Comparison of ENCODE assay signal across 16 cellular contexts in genomic region chr9:125764198-125764597, GRCh38. TPM values are rescaled to one million over a fixed set of nuclear protein-coding genes. Genes with fewer than 3 reads are reported as not detected.
DNase-seq lines count a peak whose midpoint lies in the region; ATAC-seq, FAIRE-seq and TF ChIP-seq lines count a peak whose summit lies in the region.
"Had no signal": no experiment of that assay in that cellular context is flagged by ENCODE, and none has a peak within 500 bp of the region (broad histone marks: within the 10 kb centered on the region; RNA-seq: fewer than 3 reads in every experiment).

No MANE protein-coding gene starts in this region.

- peak overlapping the region; percentile 17; the same call in 1 of the 2 replicates for H3K4me2 ChIP-seq in GM23338
- peak overlapping the region; percentile 56; the same call in 1 of the 2 replicates for H3K4me2 ChIP-seq in SK-N-SH
- peak overlapping the region; percentile 60 for H3K4me2 ChIP-seq in parathyroid adenoma (ENCODE audit: low read length)
- no peak overlapping the region for H3K4me2 ChIP-seq in trophoblast cell (ENCODE audit: low read length)

- no peak for ATAC-seq in GM23338
- ATAC-seq in activated T-cell treated with anti-CD3 and anti-CD28 coated beads, Interleukin-2, amount 50 U/mL, for 4 hours = no peak
- ATAC-seq: CD8-positive, alpha-beta T cell had no signal

- H3K4me1 Mint-ChIP-seq in GM23338 = peaks cover 60% of the 10 kb centered on the region
- peaks cover 9% of the 10 kb centered on the region for H3K4me1 Mint-ChIP-seq in activated T-cell treated with anti-CD3 and anti-CD28 coated beads, Interleukin-2, amount 50 U/mL, for 4 hours (ENCODE audit: low read depth)

- H3K27me3 Mint-ChIP-seq in GM23338 (ENCODE audit: insufficient read depth, low read depth, poor library complexity) = peaks cover 2% of the 10 kb centered on the region
- no peaks in the 10 kb centered on the region for H3K27me3 Mint-ChIP-seq in activated T-cell treated with anti-CD3 and anti-CD28 coated beads, Interleukin-2, amount 50 U/mL, for 4 hours (ENCODE audit: low read depth)

- H3K4me3 ChIP-seq in GM23338 = no peak overlapping the region
- 0 out of 4 replicates have a peak overlapping the region, but pooled peaks of 1 of the 2 experiments have one; percentile 7 for H3K4me3 ChIP-seq in SK-N-SH (ENCODE audit: low read depth in 2 of 2, low read length in 1 of 2)
- H3K4me3 ChIP-seq in parathyroid adenoma (ENCODE audit: low read depth, low read length) = no peak overlapping the region
- no peak overlapping the region for H3K4me3 ChIP-seq in trophoblast cell (ENCODE audit: low read depth, low read length)
- H3K4me3 ChIP-seq: GM23248 had no signal

- H3K36me3 ChIP-seq in GM23338 (ENCODE audit: insufficient read depth) = no peaks in the 10 kb centered on the region
- peaks cover 23 to 31% of the 10 kb centered on the region in 2 experiments for H3K36me3 ChIP-seq in SK-N-SH (replicated peaks in 1 of 2; ENCODE audit: control insufficient read depth in 1 of 2, insufficient read depth in 2 of 2, low read length in 1 of 2)
- H3K36me3 ChIP-seq in parathyroid adenoma (ENCODE audit: control insufficient read depth, insufficient read depth, low read length) = no peaks in the 10 kb centered on the region
- H3K36me3 ChIP-seq in trophoblast cell (ENCODE audit: control insufficient read depth in 1 of 2, insufficient read depth in 2 of 2, low read length in 2 of 2) = no peaks in the 10 kb centered on the region
- H3K36me3 ChIP-seq: BE2C had no signal

- H3K27ac Mint-ChIP-seq in GM23338 = no peak overlapping the region; the same call in 1 of the 2 replicates
- H3K27ac Mint-ChIP-seq: CD8-positive, alpha-beta T cell had no signal

- no peak overlapping the region for H3K27ac ChIP-seq in GM23338 (ENCODE audit: low read depth)
- peak overlapping the region; percentile 53 to 86 for H3K27ac ChIP-seq in SK-N-SH (ENCODE audit: low read depth in 2 of 2, low read length in 1 of 2)
- no peak overlapping the region for H3K27ac ChIP-seq in parathyroid adenoma
- H3K27ac ChIP-seq in trophoblast cell (ENCODE audit: low read depth, low read length) = no peak overlapping the region
- H3K27ac ChIP-seq: C4-2B, GM23248 had no signal

- no peaks in the 10 kb centered on the region for H3K79me1 ChIP-seq in trophoblast cell (ENCODE audit: low read length)

- no peak overlapping the region for H3K4me3 Mint-ChIP-seq in GM23338
- H3K4me3 Mint-ChIP-seq in activated T-cell treated with anti-CD3 and anti-CD28 coated beads, Interleukin-2, amount 50 U/mL, for 4 hours = no peak overlapping the region
- H3K4me3 Mint-ChIP-seq: CD8-positive, alpha-beta T cell had no signal

- no peak for TF ChIP-seq CTCF in GM23338 (conservative IDR thresholded peaks at IDR 0.05; ENCODE audit: low read depth in 2 of 2)
- TF ChIP-seq CTCF in SK-N-SH (IDR thresholded peaks at IDR 0.05) = no peak
- TF ChIP-seq CTCF in parathyroid adenoma (IDR thresholded peaks at IDR 0.05) = no peak

- H3K9me3 ChIP-seq in SK-N-SH (no peaks in the 10 kb centered on the region), parathyroid adenoma (ENCODE audit: control insufficient read depth, low read length) (no peaks in the 10 kb centered on the region), trophoblast cell (ENCODE audit: insufficient read depth, low read depth, low read length) (no peaks in the 10 kb centered on the region)
- H3K9me3 ChIP-seq: BE2C had no signal

- TF ChIP-seq RAD21 in SK-N-SH (IDR thresholded peaks at IDR 0.05; ENCODE audit: low read length) = no peak

- no peaks in the 10 kb centered on the region for H3K27me3 ChIP-seq in GM23338 (ENCODE audit: insufficient read depth)
- no peaks in the 10 kb centered on the region for H3K27me3 ChIP-seq in SK-N-SH (ENCODE audit: insufficient read depth)
- H3K27me3 ChIP-seq in parathyroid adenoma (ENCODE audit: control insufficient read depth, insufficient read depth, low read length) = no peaks in the 10 kb centered on the region
- H3K27me3 ChIP-seq in trophoblast cell (ENCODE audit: insufficient read depth, low read length) = no peaks in the 10 kb centered on the region
- H3K27me3 ChIP-seq: BE2C had no signal

- peak; percentile 58 to 64; a peak in 2 of 4 replicates for TF ChIP-seq EP300 in SK-N-SH (IDR thresholded peaks at IDR 0.05; ENCODE audit: borderline replicate concordance in 1 of 2, low read depth in 1 of 2, low read length in 1 of 2)

- DNase-seq in GM23338 (ENCODE audit: low spot score) (no peak), SK-N-SH (no peak), DMS153 (lab: John Stamatoyannopoulos, UW) (no peak), trophoblast cell (no peak)
- no peak for DNase-seq in activated T-cell treated with anti-CD3 and anti-CD28 coated beads, Interleukin-2, amount 50 U/mL, for 4 hours
- DNase-seq: BE2C; CD8-positive, alpha-beta T cell; COR-L47; DMS53; GM23248; H9; IMR-90 had no signal

- CTCF ChIA-PET in SK-N-SH (lab: Yijun Ruan, JAX) = interaction anchor here (0.9 to 2.1 kb wide), 4 partner anchors 9 to 206 kb away, joined by 3 to 6 read pairs (median 4); no protein-coding TSS in a partner anchor

- no peaks in the 10 kb centered on the region for H3K9me3 Mint-ChIP-seq in GM23338
- no peaks in the 10 kb centered on the region for H3K9me3 Mint-ChIP-seq in activated T-cell treated with anti-CD3 and anti-CD28 coated beads, Interleukin-2, amount 50 U/mL, for 4 hours
- H3K9me3 Mint-ChIP-seq: CD8-positive, alpha-beta T cell; H9 had no signal

- H3K79me2 ChIP-seq in GM23338 (replicated peaks; ENCODE audit: insufficient read depth) = peaks cover 89% of the 10 kb centered on the region
- peaks cover 100% of the 10 kb centered on the region for H3K79me2 ChIP-seq in SK-N-SH (ENCODE audit: insufficient read depth)
- H3K79me2 ChIP-seq in parathyroid adenoma = peaks cover 35% of the 10 kb centered on the region
- no peaks in the 10 kb centered on the region for H3K79me2 ChIP-seq in trophoblast cell (ENCODE audit: control insufficient read depth, insufficient read depth, low read length, poor library complexity)

- H2AFZ ChIP-seq in GM23338 (no peak overlapping the region), SK-N-SH (ENCODE audit: low read depth) (no peak overlapping the region), parathyroid adenoma (no peak overlapping the region), trophoblast cell (ENCODE audit: insufficient read depth, low read length, poor library complexity) (no peak overlapping the region)
- H2AFZ ChIP-seq: GM23248 had no signal

- no peak overlapping the region for H4K8ac ChIP-seq in trophoblast cell (ENCODE audit: low read depth, low read length)

- H4K91ac ChIP-seq in trophoblast cell (ENCODE audit: low read depth, low read length) = no peak overlapping the region

- POLR2A ChIA-PET in SK-N-SH (lab: Yijun Ruan, JAX) = no interaction called here

- no peak overlapping the region for H3K14ac ChIP-seq in trophoblast cell (ENCODE audit: low read length)

- H3K23ac ChIP-seq in trophoblast cell (ENCODE audit: low read length) = no peak overlapping the region

- H3K4me1 ChIP-seq in GM23338 (ENCODE audit: insufficient read depth) (peaks cover 60% of the 10 kb centered on the region), SK-N-SH (ENCODE audit: control insufficient read depth in 1 of 2, insufficient read depth in 2 of 2, low read depth in 1 of 2, low read length in 1 of 2) (peaks cover 24 to 37% of the 10 kb centered on the region in 2 experiments; a peak in 3 of 4 replicates), parathyroid adenoma (peaks cover 19% of the 10 kb centered on the region), trophoblast cell (ENCODE audit: control insufficient read depth in 1 of 2, insufficient read depth in 2 of 2, low read length in 2 of 2) (no peaks in the 10 kb centered on the region)

- 0 out of 2 replicates have a peak overlapping the region, but pooled peaks have one; percentile 2 for H3K9ac ChIP-seq in SK-N-SH
- H3K9ac ChIP-seq in parathyroid adenoma = no peak overlapping the region
- no peak overlapping the region for H3K9ac ChIP-seq in trophoblast cell (ENCODE audit: low read length)
- H3K9ac ChIP-seq: GM23248 had no signal

- H2BK12ac ChIP-seq in trophoblast cell (ENCODE audit: low read length) = no peak overlapping the region

- peak; percentile 69 for FAIRE-seq in islet of Langerhans (lab: Jason Lieb, UNC)
- FAIRE-seq: A204.1 had no signal

- H3F3A ChIP-seq in GM23338 (replicated peaks; ENCODE audit: low read depth) (peaks cover 5% of the 10 kb centered on the region; the same call in 1 of the 2 replicates), SK-N-SH (replicated peaks; ENCODE audit: insufficient read depth) (peaks cover 26% of the 10 kb centered on the region)

- no peak overlapping the region for H3K18ac ChIP-seq in trophoblast cell (ENCODE audit: low read length)

- no peak overlapping the region for H4K12ac ChIP-seq in trophoblast cell (ENCODE audit: low read depth, low read length)

- H4K20me1 ChIP-seq in GM23338 (replicated peaks; ENCODE audit: insufficient read depth) (no peaks in the 10 kb centered on the region), SK-N-SH (ENCODE audit: insufficient read depth) (peaks cover 80% of the 10 kb centered on the region)

- no peak overlapping the region for H2AK5ac ChIP-seq in trophoblast cell (ENCODE audit: low read length)

- H2BK120ac ChIP-seq in trophoblast cell (ENCODE audit: insufficient read depth, low read length, poor library complexity) = no peak overlapping the region

- WGBS in SK-N-SH (ENCODE audit: low lambda C conversion rate) = 51% methylated on average over 3 of the region's 3 CpGs
- no CpG with 5 or more reads among the region's 3 CpGs for WGBS in trophoblast cell (ENCODE audit: extremely low coverage, insufficient coverage, insufficient read length)

- no peaks in the 10 kb centered on the region for H3K36me3 Mint-ChIP-seq in GM23338 (ENCODE audit: low read depth)
- no peaks in the 10 kb centered on the region for H3K36me3 Mint-ChIP-seq in activated T-cell treated with anti-CD3 and anti-CD28 coated beads, Interleukin-2, amount 50 U/mL, for 4 hours (ENCODE audit: insufficient read depth)
- H3K36me3 Mint-ChIP-seq: CD8-positive, alpha-beta T cell had no signal

- H3K4ac ChIP-seq in trophoblast cell (ENCODE audit: low read depth, low read length) = no peak overlapping the region

- H2BK5ac ChIP-seq in trophoblast cell (ENCODE audit: low read depth, low read length, poor library complexity) = no peak overlapping the region

- no peaks in the 10 kb centered on the region for H3K9me2 ChIP-seq in GM23338 (ENCODE audit: insufficient read depth)
- H3K9me2 ChIP-seq in SK-N-SH = no peaks in the 10 kb centered on the region

RNA-seq across cellular contexts. Expression of gene PBX3, which starts 17.0 kb away (rescaled TPM):
- total RNA-seq in GM23338 (2014; rRNA removed; shearing (Covaris generic)) = 50.5 and 83.1 TPM in 2 replicates
- polyA plus RNA-seq in GM23338 (2016; fragmentation: Nextera tagmentation; extraction: Ambion mirVana) = 24.5 and 28.9 TPM in 2 replicates
- polyA plus RNA-seq in SK-N-SH (2012; rRNA removed) = 73.0 and 87.0 TPM in 2 replicates
- 89.5 and 93.2 TPM in 2 replicates for polyA plus RNA-seq in SK-N-SH (2012; cell fraction: cytosol; rRNA removed)
- polyA plus RNA-seq in SK-N-SH (2012; cell fraction: nucleus; rRNA removed) = 84.3 and 152 TPM in 2 replicates
- total RNA-seq in activated T-cell treated with anti-CD3 and anti-CD28 coated beads, Interleukin-2, amount 50 U/mL, for 4 hours = 10 to 100 TPM; 13.0 to 24.4 (median 16.7) TPM
- polyA plus RNA-seq in trophoblast cell (2013) = 23.6 and 26.4 TPM in 2 replicates

RNA-seq across cellular contexts. Expression of gene MAPKAP1, which starts 57.2 kb away (rescaled TPM):
- 95.4 and 98.5 TPM in 2 replicates for total RNA-seq in GM23338 (2014; rRNA removed; shearing (Covaris generic))
- polyA plus RNA-seq in GM23338 (2016; fragmentation: Nextera tagmentation; extraction: Ambion mirVana) (57.5 and 68.4 TPM in 2 replicates), SK-N-SH (2012; rRNA removed) (97.9 and 117 TPM in 2 replicates)
- 102 and 103 TPM in 2 replicates for polyA plus RNA-seq in SK-N-SH (2012; cell fraction: cytosol; rRNA removed)
- polyA plus RNA-seq in SK-N-SH (2012; cell fraction: nucleus; rRNA removed) = 81.1 and 148 TPM in 2 replicates
- 100 to 1,000 TPM in 2 of 3 donors, 10 to 100 TPM in 1; 89.8 to 108 (median 107) TPM for total RNA-seq in activated T-cell treated with anti-CD3 and anti-CD28 coated beads, Interleukin-2, amount 50 U/mL, for 4 hours
- polyA plus RNA-seq in trophoblast cell (2013) = 64.3 and 64.4 TPM in 2 replicates

Comparison
In these comparisons a context has a peak if more than half of its experiments do, and no peak if none do; other contexts are left out.
1. H3K27ac ChIP-seq: peak in SK-N-SH (2 of 2); none in GM23338 (single experiment), parathyroid adenoma (single experiment) and trophoblast cell (single experiment).